Comparison of ENCODE assay signal across 8 cellular contexts in the genomic region with DNA sequence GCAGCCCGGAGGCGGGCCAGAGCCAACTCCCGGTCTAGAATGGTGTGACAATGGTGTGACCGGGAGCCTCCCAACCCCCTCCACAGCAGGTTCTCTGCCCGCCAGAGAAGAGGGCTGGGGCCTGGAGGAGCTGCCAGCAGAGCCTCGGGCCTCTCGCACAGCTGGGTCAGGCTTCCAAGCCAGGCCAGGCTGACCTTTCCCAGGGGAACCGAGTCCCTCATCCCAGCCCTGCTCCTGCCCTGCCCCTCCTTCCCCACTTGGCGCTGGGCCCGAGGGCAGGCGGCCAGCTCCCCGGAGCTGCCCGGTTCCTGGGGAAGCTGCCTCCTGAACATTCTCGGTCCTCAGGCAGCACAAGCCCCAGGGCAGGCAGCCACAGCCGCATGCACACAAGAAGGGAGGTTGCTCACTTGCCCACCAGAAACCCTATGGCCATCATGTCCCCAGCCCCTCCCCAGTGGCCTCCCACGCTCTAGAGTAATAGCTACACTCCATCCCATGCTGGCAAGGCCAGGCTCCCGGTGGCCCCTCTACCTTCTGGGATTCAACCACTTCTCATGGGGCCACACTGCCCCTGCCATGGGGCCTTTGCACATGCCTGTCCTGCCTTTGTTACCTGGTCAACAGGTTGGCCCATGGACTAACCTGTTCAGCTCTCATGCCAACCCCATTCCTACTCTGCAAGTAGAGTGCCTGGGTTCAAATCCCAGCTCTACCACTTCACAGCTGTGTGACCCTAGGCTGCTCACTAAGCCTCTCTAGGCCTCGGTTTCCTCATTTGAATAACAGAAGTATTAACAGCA.
DNase-seq lines count a peak whose midpoint lies in the region; ATAC-seq and TF ChIP-seq lines count a peak whose summit lies in the region.

No MANE protein-coding gene starts in this region.

- H3K9me3 Mint-ChIP-seq in T-cell: no peaks in the 10 kb centered on the region

- no peak for TF ChIP-seq CTCF in psoas muscle (IDR thresholded peaks at IDR 0.05)

- peaks cover 0 to 38% of the 10 kb centered on the region in 2 donors for H3K36me3 ChIP-seq in psoas muscle (ENCODE audit: insufficient read depth in 1 of 2, low read depth in 1 of 2)

- DNase-seq in ELR (ENCODE audit: low read depth) (peak; percentile 64), T-cell (no peak), head of caudate nucleus (peak in 41 of 42 donors; percentile 64 to 91 (median 82)), psoas muscle (peak; percentile 92 to 96), OCI-M1 (lab: John Stamatoyannopoulos, UW) (no peak), HuH-7 (ENCODE audit: low spot score) (no peak)
- no peak for DNase-seq in stimulated activated naive CD4-positive, alpha-beta T cell (lab: John Stamatoyannopoulos, UW)

- ATAC-seq in T-cell (replicated peaks in 1 of 4): no peak
- peak; percentile 42 to 69 (median 56) for ATAC-seq in psoas muscle
- no peak for ATAC-seq in HG03378 (IDR thresholded peaks at IDR 0.05; ENCODE audit: unreplicated experiment)

- POLR2A ChIA-PET in T-cell (lab: Charles Lee): no interaction called here

- peak overlapping the region; percentile 11 to 22 for H3K27ac Mint-ChIP-seq in T-cell

- H3K27me3 Mint-ChIP-seq in T-cell: no peaks in the 10 kb centered on the region

- intact Hi-C loops in head of caudate nucleus (cut with DNase I): loop anchor here (5.0 kb wide), 1 partner anchor 174 kb away; a partner anchor contains a TSS
- intact Hi-C loops in psoas muscle (cut with DNase I): loop anchor here (5.0 kb wide), 2 partner anchors 39 to 59 kb away; no protein-coding TSS in a partner anchor

- H3K4me3 Mint-ChIP-seq in T-cell: no peak overlapping the region

- H3K36me3 Mint-ChIP-seq in T-cell: peaks cover 25% of the 10 kb centered on the region

- no peaks in the 10 kb centered on the region for H3K9me3 ChIP-seq in psoas muscle

- peaks cover 33 to 39% (median 35%) of the 10 kb centered on the region in 3 donors for H3K4me1 Mint-ChIP-seq in T-cell

- H3K4me3 ChIP-seq in psoas muscle: no peak overlapping the region

- 8 to 10% (median 8%) methylated on average over 15 to 18 of the region's 18 CpGs for WGBS in psoas muscle, 3 donors

- CTCF ChIA-PET in T-cell (lab: Charles Lee): interaction anchor here in 1 of 2 donors (0.6 kb wide), 1 partner anchor 1753 kb away, joined by 6 read pairs; no protein-coding TSS in a partner anchor

- H3K4me1 ChIP-seq in psoas muscle: peaks cover 62% of the 10 kb centered on the region

- H3K27me3 ChIP-seq in psoas muscle (ENCODE audit: insufficient read depth in 3 of 3, low read length in 2 of 3): no peaks in the 10 kb centered on the region

- H3K27ac ChIP-seq in psoas muscle: peak overlapping the region; percentile 78

Comparison
In these comparisons a context has a peak if more than half of its experiments do, and no peak if none do; other contexts are left out.
1. DNase-seq: peak in ELR (single experiment), head of caudate nucleus (41 of 42) and psoas muscle (2 of 2); none in T-cell (0 of 34), OCI-M1 (single experiment), HuH-7 (single experiment) and stimulated activated naive CD4-positive, alpha-beta T cell (0 of 6).
2. ATAC-seq: peak in psoas muscle (4 of 4); none in T-cell (0 of 4) and HG03378 (single experiment).